9 cellular contexts compared by ENCODE assay signal in genomic region chr12:32753605-32754004, GRCh38. TPM values are rescaled to one million over a fixed set of nuclear protein-coding genes. Genes with fewer than 3 reads are reported as not detected.
DNase-seq lines count a peak whose midpoint lies in the region; ATAC-seq, FAIRE-seq and TF ChIP-seq lines count a peak whose summit lies in the region.
"Had no signal": no experiment of that assay in that cellular context is flagged by ENCODE, and none has a peak within 500 bp of the region (broad histone marks: within the 10 kb centered on the region; RNA-seq: fewer than 3 reads in every experiment).

No MANE protein-coding gene starts in this region.

- no peak for ATAC-seq in GM18498 (IDR thresholded peaks at IDR 0.05; ENCODE audit: unreplicated experiment)

- H2AFZ ChIP-seq in Loucy (ENCODE audit: low read length): no peak overlapping the region

- H3K9me3 Mint-ChIP-seq in Calu3 (ENCODE audit: low read depth, unreplicated experiment) (no peaks in the 10 kb centered on the region), chondrocyte (ENCODE audit: low read depth) (no peaks in the 10 kb centered on the region), nephron (no peaks in the 10 kb centered on the region)
- H3K9me3 Mint-ChIP-seq: naive B cell had no signal

- CTCF ChIA-PET in Calu3 (lab: Charles Lee): no interaction called here

- intact Hi-C loops in Calu3 (cut with micrococcal nuclease; ENCODE audit: unreplicated experiment): loop anchor here (10.0 kb wide), 2 partner anchors 541 to 671 kb away; no protein-coding TSS in a partner anchor

- no peak for FAIRE-seq in HTR-8/SVneo (lab: Jason Lieb, UNC)

- H3K27ac Mint-ChIP-seq in Calu3 (ENCODE audit: unreplicated experiment): peak overlapping the region; percentile 77
- no peak overlapping the region for H3K27ac Mint-ChIP-seq in chondrocyte (ENCODE audit: unreplicated experiment)
- peak overlapping the region in 2 of 3 experiments; percentile 71 to 93 for H3K27ac Mint-ChIP-seq in nephron

- peaks cover 16% of the 10 kb centered on the region for H4K20me1 ChIP-seq in Loucy (ENCODE audit: insufficient read depth, low read length, poor library complexity, severe bottlenecking)

- H3F3A ChIP-seq in Loucy (ENCODE audit: low read depth): no peaks in the 10 kb centered on the region

- DNase-seq in Calu3 (no peak), chondrocyte (ENCODE audit: low spot score) (no peak), medulla oblongata (ENCODE audit: extremely low spot score) (no peak), LoVo (ENCODE audit: low spot score) (no peak), HTR-8/SVneo (ENCODE audit: insufficient read length, low spot score) (no peak)
- DNase-seq: naive B cell had no signal

- H3K27me3 ChIP-seq in Loucy (ENCODE audit: insufficient read depth, low read length, poor library complexity, severe bottlenecking): no peaks in the 10 kb centered on the region

- H3K36me3 Mint-ChIP-seq in Calu3 (ENCODE audit: insufficient read depth, unreplicated experiment) (peaks cover 37% of the 10 kb centered on the region), chondrocyte (ENCODE audit: low read depth) (peaks cover 13% of the 10 kb centered on the region), nephron (ENCODE audit: low read depth) (peaks cover 38% of the 10 kb centered on the region)
- H3K36me3 Mint-ChIP-seq: naive B cell had no signal

- H3K27me3 Mint-ChIP-seq in Calu3 (ENCODE audit: unreplicated experiment) (no peaks in the 10 kb centered on the region), chondrocyte (ENCODE audit: low read depth) (no peaks in the 10 kb centered on the region), nephron (ENCODE audit: low read depth) (no peaks in the 10 kb centered on the region)
- H3K27me3 Mint-ChIP-seq: naive B cell had no signal

- peaks cover 31% of the 10 kb centered on the region; the same call in 1 of the 2 replicates for H3K36me3 ChIP-seq in Loucy (ENCODE audit: insufficient read depth, low read length)

- peak overlapping the region; percentile 86 for H3K4me2 ChIP-seq in Loucy (ENCODE audit: low read depth, low read length, poor library complexity, severe bottlenecking)

- H3K4me1 Mint-ChIP-seq in Calu3 (ENCODE audit: low read depth, unreplicated experiment) (peaks cover 17% of the 10 kb centered on the region), chondrocyte (ENCODE audit: low read depth) (peaks cover 26% of the 10 kb centered on the region), nephron (peaks cover 19% of the 10 kb centered on the region)

- H3K4me3 Mint-ChIP-seq in Calu3 (ENCODE audit: low read depth, unreplicated experiment): peak overlapping the region; percentile 81
- H3K4me3 Mint-ChIP-seq in chondrocyte (ENCODE audit: unreplicated experiment): peak overlapping the region; percentile 89
- peak overlapping the region; percentile 84 to 94 (median 85) for H3K4me3 Mint-ChIP-seq in nephron

- peaks cover 36% of the 10 kb centered on the region for H3K79me2 ChIP-seq in Loucy (ENCODE audit: insufficient read depth, low read length)

- no peaks in the 10 kb centered on the region for H3K9me2 ChIP-seq in Loucy (replicated peaks; ENCODE audit: low read depth, low read length)

- H3K9me3 ChIP-seq in Loucy (ENCODE audit: insufficient read depth, low read depth, low read length): no peaks in the 10 kb centered on the region

- BruUV-seq in Calu3 (replicated peaks; lab: Mats Ljungman, UMichigan): no TSS peak

- peaks cover 21% of the 10 kb centered on the region for H3K4me1 ChIP-seq in Loucy (ENCODE audit: insufficient read depth, low read length, poor library complexity, severe bottlenecking)

- TF ChIP-seq CTCF in Calu3 (IDR thresholded peaks at IDR 0.05; ENCODE audit: unreplicated experiment): no peak
- TF ChIP-seq CTCF in Loucy (conservative IDR thresholded peaks at IDR 0.05; ENCODE audit: low read length): no peak
- TF ChIP-seq CTCF in chondrocyte (IDR thresholded peaks at IDR 0.05): no peak
- no peak for TF ChIP-seq CTCF in nephron (IDR thresholded peaks at IDR 0.05; ENCODE audit: unreplicated experiment in 3 of 3)

- H3K4me3 ChIP-seq in Loucy (ENCODE audit: low read length, poor library complexity, severe bottlenecking): peak overlapping the region; percentile 80

- H3K9ac ChIP-seq in Loucy (ENCODE audit: low read depth, low read length, poor library complexity, severe bottlenecking): peak overlapping the region; percentile 82

RNA-seq across cellular contexts. Expression of gene YARS2, which starts 2.1 kb away (rescaled TPM):
- total RNA-seq in Calu3 (2022) (22.7 and 28.9 TPM in 2 replicates), chondrocyte (16.0 to 19.1 TPM (median 18.6 TPM) in 3 replicates)
